Comparison of ENCODE assay signal across 27 cellular contexts in genomic region chr7:112603673-112604072, GRCh38.
"Had no signal": no experiment of that assay in that cellular context is flagged by ENCODE, and none has a peak within 500 bp of the region (broad histone marks: within the 10 kb centered on the region; RNA-seq: fewer than 3 reads in every experiment).

No MANE protein-coding gene starts in this region.

- H3K4me1 ChIP-seq: stomach, suprapubic skin, testis, thyroid gland, tibial artery, tibial nerve, transverse colon, upper lobe of left lung, upper lobe of right lung, uterus, vagina had no signal

- H3K36me3 ChIP-seq: stomach, suprapubic skin, thoracic aorta, thyroid gland, tibial artery, tibial nerve, transverse colon, upper lobe of left lung, upper lobe of right lung, uterus, vagina had no signal

- H3K4me3 ChIP-seq: stomach, suprapubic skin, testis, thoracic aorta, thyroid gland, tibial artery, tibial nerve, transverse colon, upper lobe of left lung, upper lobe of right lung, uterus, vagina had no signal

- ATAC-seq: stimulated activated effector memory CD8-positive, alpha-beta T cell treated with anti-CD3 and anti-CD28 coated beads, Interleukin-12 subunit alpha, Interleukin-12 subunit beta, amount 100 ng/mL, for 72 hours; stimulated activated memory B cell treated with anti-CD40 and anti-IgM and Interleukin-4, amounts not matched to agents 10 μg/mL and 1 μg/mL and 100 μg/mL, for 72 hours; stimulated activated naive B cell treated with anti-CD40 and anti-IgM and Interleukin-4, amounts not matched to agents 10 μg/mL and 1 μg/mL and 100 μg/mL, for 72 hours; stimulated activated naive CD8-positive, alpha-beta T cell treated with anti-CD3 and anti-CD28 coated beads, Interleukin-15, amount 100 ng/mL, for 72 hours; stimulated activated naive CD8-positive, alpha-beta T cell treated with anti-CD3 and anti-CD28 coated beads, Interleukin-15, Interleukin-2, amounts not matched to agents 100 U/mL and 50 U/mL, for 24 hours; upper lobe of right lung had no signal

- H3K9me3 ChIP-seq: stomach, suprapubic skin, testis, thoracic aorta, thyroid gland, tibial artery, tibial nerve, transverse colon, upper lobe of left lung, upper lobe of right lung, vagina had no signal

- DNase-seq: stimulated activated CD4-positive, alpha-beta T cell treated with anti-CD3 and anti-CD28 coated beads, Interleukin-2, amount 100 ng/mL, for 48 hours; stimulated activated CD4-positive, alpha-beta T cell treated with anti-CD3 and anti-CD28 coated beads, Interleukin-4, amount 100 ng/mL, for 1 hour; stimulated activated CD4-positive, alpha-beta T cell treated with anti-CD3 and anti-CD28 coated beads, Interleukin-4, amount 100 ng/mL, for 24 hours; stimulated activated CD4-positive, alpha-beta T cell treated with anti-CD3 and anti-CD28 coated beads, Interleukin-4, amount 100 ng/mL, for 4 hours; stimulated activated CD8-positive, alpha-beta memory T cell treated with anti-CD3 and anti-CD28 coated beads, Interleukin-4, amount 100 ng/mL, for 48 hours; stimulated activated naive B cell treated with anti-CD40 and anti-IgM and Interleukin-4, amounts not matched to agents 10 μg/mL and 1 μg/mL and 100 μg/mL, for 72 hours; stimulated activated naive CD4-positive, alpha-beta T cell; stimulated activated naive CD4-positive, alpha-beta T cell treated with Interleukin-2 at 50 U/mL for 16 hours; stimulated activated naive CD8-positive, alpha-beta T cell treated with anti-CD3 and anti-CD28 coated beads, Interleukin-15, amount 100 ng/mL, for 72 hours; stimulated activated naive CD8-positive, alpha-beta T cell treated with anti-CD3 and anti-CD28 coated beads, Interleukin-15, Interleukin-2, amounts not matched to agents 100 U/mL and 50 U/mL, for 24 hours; stomach; substantia nigra; testis; thyroid gland; tibial artery; transverse colon; trophoblast cell; upper lobe of left lung; upper lobe of right lung; uterus had no signal

- FAIRE-seq: urothelium cell line had no signal

- H3K27ac ChIP-seq: stomach, suprapubic skin, testis, thoracic aorta, thyroid gland, tibial artery, tibial nerve, transverse colon, upper lobe of left lung, upper lobe of right lung, uterus, vagina had no signal

- H3K27me3 ChIP-seq: stomach, suprapubic skin, testis, thyroid gland, tibial nerve, transverse colon, upper lobe of left lung, upper lobe of right lung, uterus, vagina had no signal
